ENCODE assay signal across 28 cellular contexts in the genomic region with DNA sequence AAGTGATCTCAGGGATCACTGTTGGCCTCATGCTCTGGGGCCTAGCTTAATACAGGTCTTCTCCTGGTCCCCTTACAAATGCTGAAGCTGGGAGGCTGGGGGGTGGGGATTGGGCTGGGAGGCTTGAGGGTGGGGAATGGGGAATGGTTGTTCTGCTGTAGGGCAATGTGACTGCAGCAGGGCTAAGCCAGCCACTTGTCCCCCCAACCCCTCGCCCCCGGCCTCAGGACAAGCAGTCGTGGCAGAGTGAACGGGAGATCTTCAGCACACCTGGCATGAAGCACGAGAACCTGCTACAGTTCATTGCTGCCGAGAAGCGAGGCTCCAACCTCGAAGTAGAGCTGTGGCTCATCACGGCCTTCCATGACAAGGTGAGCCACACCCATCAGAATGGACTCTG.
"Had no signal": no experiment of that assay in that cellular context is flagged by ENCODE, and none has a peak within 500 bp of the region (broad histone marks: within the 10 kb centered on the region; RNA-seq: fewer than 3 reads in every experiment).

No MANE protein-coding gene starts in this region.

- H3K36me3 ChIP-seq: neutrophil, ovary, uterus had no signal

- H3K4me3 ChIP-seq: left ventricle myocardium inferior, lung, neural progenitor cell, ovary, prostate gland, skin epidermis, tibial nerve, uterus had no signal

- H3K4me1 ChIP-seq: neural progenitor cell, prostate gland, uterus had no signal

- H3K27me3 Mint-ChIP-seq: naive B cell; stimulated activated memory B cell treated with anti-CD40 and anti-IgM and Interleukin-4, amounts not matched to agents 10 μg/mL and 1 μg/mL and 100 μg/mL, for 72 hours; stimulated activated naive CD8-positive, alpha-beta T cell treated with anti-CD3 and anti-CD28 coated beads, Interleukin-15, amount 100 ng/mL, for 72 hours; type B pancreatic cell had no signal

- H3K9me3 ChIP-seq: left ventricle myocardium inferior, neutrophil, ovary, prostate gland, tibial nerve, uterus had no signal

- H3K27ac ChIP-seq: left ventricle myocardium inferior, neural progenitor cell, neutrophil, ovary, prostate gland, skin epidermis, tibial nerve, uterus had no signal

- DNase-seq: hippocampal formation; immature natural killer cell; kidney; left colon; left ventricle myocardium inferior; mesendoderm; naive B cell; natural killer cell; nephron progenitor cell; occipital lobe; ovary; retina; right cardiac atrium; stimulated activated CD4-positive, alpha-beta T cell treated with anti-CD3 and anti-CD28 coated beads, Interleukin-12 subunit alpha, Interleukin-12 subunit beta, amount 100 ng/mL, for 4 hours; stimulated activated CD4-positive, alpha-beta T cell treated with anti-CD3 and anti-CD28 coated beads, Interleukin-15, amount 100 ng/mL, for 24 hours; stimulated activated CD4-positive, alpha-beta T cell treated with anti-CD3 and anti-CD28 coated beads, Interleukin-4, amount 100 ng/mL, for 24 hours; stimulated activated naive CD4-positive, alpha-beta T cell treated with Interleukin-2 at 50 U/mL for 16 hours; stimulated activated naive CD8-positive, alpha-beta T cell treated with anti-CD3 and anti-CD28 coated beads, Interleukin-15, amount 100 ng/mL, for 72 hours; uterus had no signal

- H3K4me3 Mint-ChIP-seq: immature natural killer cell; mesothelial cell of epicardium; naive B cell; natural killer cell; nephron progenitor cell; neural progenitor cell; stimulated activated memory B cell treated with anti-CD40 and anti-IgM and Interleukin-4, amounts not matched to agents 10 μg/mL and 1 μg/mL and 100 μg/mL, for 72 hours; stimulated activated naive CD8-positive, alpha-beta T cell treated with anti-CD3 and anti-CD28 coated beads, Interleukin-15, amount 100 ng/mL, for 72 hours; type B pancreatic cell had no signal

- H3K36me3 Mint-ChIP-seq: natural killer cell had no signal

- H3K27me3 ChIP-seq: neural progenitor cell, neutrophil, ovary, tibial nerve, uterus had no signal

- H3K9me3 Mint-ChIP-seq: immature natural killer cell; mesothelial cell of epicardium; naive B cell; natural killer cell; nephron progenitor cell; stimulated activated memory B cell treated with anti-CD40 and anti-IgM and Interleukin-4, amounts not matched to agents 10 μg/mL and 1 μg/mL and 100 μg/mL, for 72 hours; stimulated activated naive CD8-positive, alpha-beta T cell treated with anti-CD3 and anti-CD28 coated beads, Interleukin-15, amount 100 ng/mL, for 72 hours; type B pancreatic cell had no signal

- H3K27ac Mint-ChIP-seq: mesothelial cell of epicardium; naive B cell; natural killer cell; nephron progenitor cell; neural progenitor cell; stimulated activated memory B cell treated with anti-CD40 and anti-IgM and Interleukin-4, amounts not matched to agents 10 μg/mL and 1 μg/mL and 100 μg/mL, for 72 hours; stimulated activated naive CD8-positive, alpha-beta T cell treated with anti-CD3 and anti-CD28 coated beads, Interleukin-15, amount 100 ng/mL, for 72 hours had no signal

- H3K4me1 Mint-ChIP-seq: immature natural killer cell; neural progenitor cell; stimulated activated memory B cell treated with anti-CD40 and anti-IgM and Interleukin-4, amounts not matched to agents 10 μg/mL and 1 μg/mL and 100 μg/mL, for 72 hours; stimulated activated naive CD8-positive, alpha-beta T cell treated with anti-CD3 and anti-CD28 coated beads, Interleukin-15, amount 100 ng/mL, for 72 hours had no signal
